Comparison of ENCODE assay signal across 8 cellular contexts in the genomic region with DNA sequence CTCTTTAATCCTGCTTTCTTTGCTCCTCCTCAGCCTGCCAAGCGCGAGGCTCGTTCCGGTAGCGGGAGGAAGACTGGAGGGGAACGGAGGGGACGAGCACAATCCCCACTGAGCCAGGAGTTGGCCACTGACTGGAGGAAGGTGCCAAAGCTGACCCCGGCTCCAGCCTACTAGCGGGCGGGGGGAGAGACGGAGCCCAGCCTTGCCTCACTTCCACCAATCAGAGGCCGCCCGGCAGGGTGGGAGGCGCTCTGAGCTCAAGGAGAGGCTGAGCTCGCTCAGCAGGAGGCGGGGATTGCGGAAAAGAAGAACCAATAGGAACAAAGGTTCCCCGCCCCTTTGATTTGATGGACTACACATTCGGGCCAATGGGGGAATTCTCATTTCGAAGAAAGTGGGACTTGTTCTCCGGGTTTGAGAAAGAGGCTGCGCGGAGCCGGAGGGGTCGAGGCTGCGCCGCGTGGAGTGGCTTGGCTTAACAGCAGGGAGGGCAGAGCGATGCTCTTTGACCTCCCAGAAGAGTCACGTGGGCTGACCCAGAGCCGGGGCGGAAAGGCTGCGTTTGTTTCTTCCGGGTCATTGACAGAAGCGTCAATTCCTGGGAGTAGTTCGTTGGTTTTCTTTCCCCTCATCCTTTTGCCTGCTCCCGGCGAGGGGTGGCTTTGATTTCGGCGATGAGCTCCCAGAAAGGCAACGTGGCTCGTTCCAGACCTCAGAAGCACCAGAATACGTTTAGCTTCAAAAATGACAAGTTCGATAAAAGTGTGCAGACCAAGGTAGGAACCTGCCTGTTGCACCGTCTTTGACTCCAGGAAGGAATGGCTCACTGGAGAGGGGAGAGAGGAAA. TPM values are rescaled to one million over a fixed set of nuclear protein-coding genes. Genes with fewer than 3 reads are reported as not detected.
DNase-seq lines count a peak whose midpoint lies in the region; TF ChIP-seq lines count a peak whose summit lies in the region.

A gene (minus strand): TSS at position 133 of the 847 bp plus-strand sequence. CDS start 36,113 bp downstream, outside the sequence.
A gene with protein sequence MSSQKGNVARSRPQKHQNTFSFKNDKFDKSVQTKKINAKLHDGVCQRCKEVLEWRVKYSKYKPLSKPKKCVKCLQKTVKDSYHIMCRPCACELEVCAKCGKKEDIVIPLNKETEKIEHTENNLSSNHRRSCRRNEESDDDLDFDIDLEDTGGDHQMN (plus strand): TSS at position 579 of the 847 bp plus-strand sequence. CDS start 96 bp downstream, at position 675.

- H2AFZ ChIP-seq in neuron (ENCODE audit: low read depth, low read length) = peak within 1 kb of the TSS; percentile 29

- peak within 1 kb of the TSS; percentile 82 for H3K4me3 ChIP-seq in neuron (ENCODE audit: low read length)
- peak within 1 kb of the TSS; percentile 93 to 98 (median 96) for H3K4me3 ChIP-seq in subcutaneous abdominal adipose tissue (ENCODE audit: low read depth in 1 of 5, low read length in 5 of 5)

- DNase-seq in GF-D8 (lab: John Stamatoyannopoulos, UW) = peak; percentile 99
- DNase-seq in HEK293T (ENCODE audit: extremely low spot score) = peak; percentile 88
- peak; percentile 100 for DNase-seq in MV-4-11 (lab: John Stamatoyannopoulos, UW)
- peak; percentile 100 for DNase-seq in SK-N-DZ (ENCODE audit: low spot score)
- peak; percentile 97 for DNase-seq in activated naive CD4-positive, alpha-beta T cell treated with anti-CD3 and anti-CD28 coated beads for 36 hours
- DNase-seq in foreskin melanocyte = peak; percentile 100

- H3K4me1 Mint-ChIP-seq in activated naive CD4-positive, alpha-beta T cell treated with anti-CD3 and anti-CD28 coated beads for 36 hours (ENCODE audit: low read depth) = peaks cover 55% of the 10 kb centered on the region

- peaks cover 31% of the 10 kb centered on the region for H3K4me1 ChIP-seq in neuron (ENCODE audit: insufficient read depth, low read length)
- H3K4me1 ChIP-seq in subcutaneous abdominal adipose tissue (ENCODE audit: control insufficient read depth in 5 of 5, insufficient read depth in 5 of 5, low read length in 5 of 5) = peaks cover 3 to 36% (median 28%) of the 10 kb centered on the region in 5 donors

- intact Hi-C loops in activated naive CD4-positive, alpha-beta T cell treated with anti-CD3 and anti-CD28 coated beads for 36 hours (cut with micrococcal nuclease) = loop anchor here (1.0 to 10.0 kb wide), 13 partner anchors 14 to 1656 kb away; a partner anchor contains a TSS

- no peaks in the 10 kb centered on the region for H3K27me3 ChIP-seq in neuron (ENCODE audit: insufficient read depth, low read length)
- no peaks in the 10 kb centered on the region for H3K27me3 ChIP-seq in subcutaneous abdominal adipose tissue (ENCODE audit: control insufficient read depth in 5 of 5, insufficient read depth in 4 of 5, low read length in 5 of 5)

- H3K27me3 Mint-ChIP-seq in activated naive CD4-positive, alpha-beta T cell treated with anti-CD3 and anti-CD28 coated beads for 36 hours (ENCODE audit: low read depth) = no peaks in the 10 kb centered on the region

- H3K36me3 ChIP-seq in neuron (ENCODE audit: insufficient read depth, low read length) = peaks cover 2% of the 10 kb centered on the region
- H3K36me3 ChIP-seq in subcutaneous abdominal adipose tissue (ENCODE audit: control insufficient read depth in 5 of 5, insufficient read depth in 5 of 5, low read length in 5 of 5) = no peaks in the 10 kb centered on the region

- H3K9me3 Mint-ChIP-seq in activated naive CD4-positive, alpha-beta T cell treated with anti-CD3 and anti-CD28 coated beads for 36 hours = no peaks in the 10 kb centered on the region

- H3K9ac ChIP-seq in subcutaneous abdominal adipose tissue (ENCODE audit: low read length in 5 of 5) = peak within 1 kb of the TSS; percentile 82 to 93 (median 90)

- POLR2A ChIA-PET in HEK293T (lab: Yijun Ruan, JAX) = interaction anchor here (0.6 to 1.2 kb wide), 6 partner anchors 9 to 120 kb away, joined by 3 to 5 read pairs (median 4); no protein-coding TSS in a partner anchor

- H3K9me3 ChIP-seq in neuron (ENCODE audit: low read length) = peaks cover 2% of the 10 kb centered on the region
- no peaks in the 10 kb centered on the region for H3K9me3 ChIP-seq in subcutaneous abdominal adipose tissue (ENCODE audit: control insufficient read depth in 5 of 5, low read length in 5 of 5)

- peak within 1 kb of the TSS; percentile 99 for H3K4me3 Mint-ChIP-seq in activated naive CD4-positive, alpha-beta T cell treated with anti-CD3 and anti-CD28 coated beads for 36 hours

- CTCF ChIA-PET in HEK293T (lab: Yijun Ruan, JAX) = no interaction called here
- CTCF ChIA-PET in activated naive CD4-positive, alpha-beta T cell treated with anti-CD3 and anti-CD28 coated beads for 36 hours (lab: Charles Lee) = interaction anchor here (0.6 to 1.1 kb wide), 5 partner anchors 55 to 118 kb away, joined by 3 to 4 read pairs (median 4); no protein-coding TSS in a partner anchor

- peak within 1 kb of the TSS; percentile 92 for H3K27ac Mint-ChIP-seq in activated naive CD4-positive, alpha-beta T cell treated with anti-CD3 and anti-CD28 coated beads for 36 hours

- H3K27ac ChIP-seq in subcutaneous abdominal adipose tissue (ENCODE audit: low read depth, low read length) = peak within 1 kb of the TSS; percentile 93

- H3K36me3 Mint-ChIP-seq in activated naive CD4-positive, alpha-beta T cell treated with anti-CD3 and anti-CD28 coated beads for 36 hours (ENCODE audit: low read depth) = no peaks in the 10 kb centered on the region

TF ChIP-seq in HEK293T, 16 proteins besides CTCF, POLR2A, EP300 and RAD21:
- no peak for TF ChIP-seq ARNT (IDR thresholded peaks at IDR 0.05)
- TF ChIP-seq ELF4 (IDR thresholded peaks at IDR 0.05) = peak; percentile 70
- no peak for TF ChIP-seq SP1 (IDR thresholded peaks at IDR 0.05)
- TF ChIP-seq HDGF (IDR thresholded peaks at IDR 0.05; ENCODE audit: borderline replicate concordance) = 0 out of 2 replicates have a peak, but pooled peaks have one; percentile 77
- peak; percentile 92 for TF ChIP-seq L3MBTL2 (conservative IDR thresholded peaks at IDR 0.05)
- TF ChIP-seq, protein P1, sequence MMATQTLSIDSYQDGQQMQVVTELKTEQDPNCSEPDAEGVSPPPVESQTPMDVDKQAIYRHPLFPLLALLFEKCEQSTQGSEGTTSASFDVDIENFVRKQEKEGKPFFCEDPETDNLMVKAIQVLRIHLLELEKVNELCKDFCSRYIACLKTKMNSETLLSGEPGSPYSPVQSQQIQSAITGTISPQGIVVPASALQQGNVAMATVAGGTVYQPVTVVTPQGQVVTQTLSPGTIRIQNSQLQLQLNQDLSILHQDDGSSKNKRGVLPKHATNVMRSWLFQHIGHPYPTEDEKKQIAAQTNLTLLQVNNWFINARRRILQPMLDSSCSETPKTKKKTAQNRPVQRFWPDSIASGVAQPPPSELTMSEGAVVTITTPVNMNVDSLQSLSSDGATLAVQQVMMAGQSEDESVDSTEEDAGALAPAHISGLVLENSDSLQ (IDR thresholded peaks at IDR 0.05) = peak; percentile 98
TF ChIP-seq in HEK293T: peak in this region for 4.

RNA-seq across cellular contexts. Expression of the first gene that starts in this region (rescaled TPM):
- polyA plus RNA-seq in SK-N-DZ (2014; cell fraction: cytosol; rRNA removed) = 41.3 and 50.2 TPM in 2 replicates
- 15.6 and 19.0 TPM in 2 replicates for polyA plus RNA-seq in SK-N-DZ (2014; cell fraction: nucleus; rRNA removed)
- 10 to 100 TPM; 10.2 to 11.1 TPM for total RNA-seq in activated naive CD4-positive, alpha-beta T cell treated with anti-CD3 and anti-CD28 coated beads for 36 hours

RNA-seq across cellular contexts. Expression of the second gene that starts in this region (rescaled TPM):
- polyA plus RNA-seq in SK-N-DZ (2014; cell fraction: cytosol; rRNA removed) = 16.2 and 24.1 TPM in 2 replicates
- 5.5 and 6.1 TPM in 2 replicates for polyA plus RNA-seq in SK-N-DZ (2014; cell fraction: nucleus; rRNA removed)
- total RNA-seq in activated naive CD4-positive, alpha-beta T cell treated with anti-CD3 and anti-CD28 coated beads for 36 hours = 1 to 10 TPM; 6.2 to 6.7 TPM

Comparison
In these comparisons a context has a peak if more than half of its experiments do, and no peak if none do; other contexts are left out.
1. Peak in every context shown above with its lines: DNase-seq, H3K4me3 ChIP-seq and H3K27ac ChIP-seq.